In the genomic region with DNA sequence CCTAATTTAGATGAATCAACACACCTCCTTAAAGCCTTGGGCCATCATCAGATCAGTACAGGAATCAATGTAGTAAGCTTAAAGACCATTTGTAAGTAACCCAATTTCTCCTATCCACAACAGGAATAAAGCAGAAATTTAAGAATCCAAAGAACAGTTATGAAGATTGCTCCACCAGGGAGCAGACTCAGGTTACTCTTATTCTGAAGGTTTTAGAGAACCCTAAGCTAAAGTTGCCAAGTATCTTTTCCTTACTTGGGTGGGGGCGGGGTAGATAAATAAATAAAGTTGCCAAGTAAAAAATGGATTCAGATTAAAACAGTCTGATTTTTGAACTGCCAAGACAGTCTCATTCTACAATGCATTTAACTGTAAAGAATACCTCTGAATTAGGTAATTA, we compare ENCODE assay signal across 18 cellular contexts. TPM values are rescaled to one million over a fixed set of nuclear protein-coding genes. Genes with fewer than 3 reads are reported as not detected.
DNase-seq lines count a peak whose midpoint lies in the region; TF ChIP-seq lines count a peak whose summit lies in the region.
"Had no signal": no experiment of that assay in that cellular context is flagged by ENCODE, and none has a peak within 500 bp of the region (broad histone marks: within the 10 kb centered on the region; RNA-seq: fewer than 3 reads in every experiment).

No MANE protein-coding gene starts in this region.

- peaks cover 21% of the 10 kb centered on the region for H3K4me1 ChIP-seq in HEK293 (ENCODE audit: control insufficient read depth, insufficient read depth, low read length)

- H3K36me3 Mint-ChIP-seq in chondrocyte (ENCODE audit: low read depth) (no peaks in the 10 kb centered on the region), mesothelial cell of epicardium (no peaks in the 10 kb centered on the region)

- peak overlapping the region; percentile 64 for H3K27ac Mint-ChIP-seq in chondrocyte (ENCODE audit: unreplicated experiment)
- H3K27ac Mint-ChIP-seq in mesothelial cell of epicardium, result peak overlapping the region; percentile 87
- H3K27ac Mint-ChIP-seq: activated naive CD8-positive, alpha-beta T cell treated with anti-CD3 and anti-CD28 coated beads, Interleukin-2, amount 50 U/mL, for 24 hours had no signal

- H3K4me3 ChIP-seq in AG10803 (ENCODE audit: low read length) (no peak overlapping the region), HEK293 (ENCODE audit: low read depth, low read length) (no peak overlapping the region)
- H3K4me3 ChIP-seq: colonic mucosa, esophagus muscularis mucosa, testis had no signal

- no peak overlapping the region for H3K27ac ChIP-seq in HEK293 (ENCODE audit: extremely low read depth, low read depth, low read length)
- H3K27ac ChIP-seq: BLaER1 treated with 17β-estradiol and CSF1 and Interleukin-3, amounts not matched to agents 10 nM and 100 nM; colonic mucosa had no signal

- H3K9me3 Mint-ChIP-seq in chondrocyte (ENCODE audit: low read depth), result no peaks in the 10 kb centered on the region
- no peaks in the 10 kb centered on the region for H3K9me3 Mint-ChIP-seq in mesothelial cell of epicardium
- H3K9me3 Mint-ChIP-seq: activated naive CD8-positive, alpha-beta T cell treated with anti-CD3 and anti-CD28 coated beads, Interleukin-2, amount 50 U/mL, for 24 hours had no signal

- POLR2A ChIA-PET in HEK293 (lab: Yijun Ruan, JAX), result interaction anchor here (0.6 to 2.0 kb wide), 4 partner anchors 11 to 357 kb away, joined by 3 to 8 read pairs (median 4); no protein-coding TSS in a partner anchor

- H3K4me1 Mint-ChIP-seq in chondrocyte (ENCODE audit: low read depth) (peaks cover 42% of the 10 kb centered on the region), mesothelial cell of epicardium (peaks cover 31% of the 10 kb centered on the region)

- no peaks in the 10 kb centered on the region; a peak in 1 of 3 replicates for H3K36me3 ChIP-seq in HEK293 (ENCODE audit: control insufficient read depth in 2 of 2, insufficient read depth in 1 of 2, low read length in 2 of 2)
- H3K36me3 ChIP-seq: colonic mucosa, esophagus muscularis mucosa had no signal

- CTCF ChIA-PET in HEK293 (lab: Yijun Ruan, JAX), result no interaction called here

- H3K27me3 Mint-ChIP-seq in chondrocyte (ENCODE audit: low read depth) (no peaks in the 10 kb centered on the region), mesothelial cell of epicardium (ENCODE audit: low read depth) (no peaks in the 10 kb centered on the region)
- H3K27me3 Mint-ChIP-seq: activated naive CD8-positive, alpha-beta T cell treated with anti-CD3 and anti-CD28 coated beads, Interleukin-2, amount 50 U/mL, for 24 hours had no signal

- H3K9me3 ChIP-seq in HEK293 (ENCODE audit: control insufficient read depth, insufficient read depth, low read depth, low read length), result no peaks in the 10 kb centered on the region
- H3K9me3 ChIP-seq: BLaER1 treated with 17β-estradiol and CSF1 and Interleukin-3, amounts not matched to agents 10 nM and 100 nM; colonic mucosa; esophagus muscularis mucosa; testis had no signal

- H3K4me3 Mint-ChIP-seq in chondrocyte (ENCODE audit: unreplicated experiment) (no peak overlapping the region), mesothelial cell of epicardium (no peak overlapping the region)

- no peak for TF ChIP-seq CTCF in AG10803 (conservative IDR thresholded peaks at IDR 0.05; ENCODE audit: low read length)
- no peak for TF ChIP-seq CTCF in HEK293 (tag by site-specific recombination; IDR thresholded peaks at IDR 0.05)
- peak; percentile 29 for TF ChIP-seq CTCF in chondrocyte (IDR thresholded peaks at IDR 0.05)
- no peak for TF ChIP-seq CTCF in mesothelial cell of epicardium (IDR thresholded peaks at IDR 0.05; ENCODE audit: unreplicated experiment)

- DNase-seq in AG10803 (ENCODE audit: low read depth) (peak; percentile 7), chondrocyte (ENCODE audit: low spot score) (no peak), mesothelial cell of epicardium (ENCODE audit: low spot score in 2 of 2, unreplicated experiment in 2 of 2) (no peak), NCI-H524 treated with DMSO at 0.1 percent for 48 hours (lab: John Stamatoyannopoulos, UW) (no peak), amniotic stem cell (lab: John Stamatoyannopoulos, UW) (no peak), NCI-H1694 treated with DMSO at 0.1 percent for 48 hours (lab: John Stamatoyannopoulos, UW) (no peak), NCI-H510A treated with DMSO at 0.1 percent for 48 hours (lab: John Stamatoyannopoulos, UW) (no peak)
- DNase-seq: activated CD4-positive, alpha-beta T cell treated with anti-CD3 and anti-CD28 coated beads for 1 hour; activated naive CD8-positive, alpha-beta T cell treated with anti-CD3 and anti-CD28 coated beads, Interleukin-2, amount 50 U/mL, for 24 hours; colonic mucosa; DMS79 treated with DMSO at 0.1 percent for 48 hours; midbrain; NCI-H1694; posterior cingulate gyrus; testis had no signal

TF ChIP-seq in HEK293, 187 proteins besides CTCF, POLR2A, EP300 and RAD21:
- 0 out of 2 replicates have a peak, but pooled peaks have one; percentile 14 for TF ChIP-seq ZNF501 (tag by site-specific recombination; IDR thresholded peaks at IDR 0.05)
- peak; percentile 95 for TF ChIP-seq MYNN (tag by site-specific recombination; IDR thresholded peaks at IDR 0.05; ENCODE audit: borderline replicate concordance)
- TF ChIP-seq ZNF416 (tag by site-specific recombination; IDR thresholded peaks at IDR 0.05), result no peak

RNA-seq across cellular contexts. Expression of a gene that starts 18.1 kb away (rescaled TPM):
- total RNA-seq in chondrocyte (94.3 to 99.8 TPM (median 94.5 TPM) in 3 replicates), mesothelial cell of epicardium (115 to 125 TPM (median 120 TPM) in 3 replicates)
